Comparison of ENCODE assay signal across 1 cellular context in genomic region chr11:46918087-46918751, GRCh38.
A peak's percentile ranks its signal among the peaks of the same experiment; 100 is the strongest.
TF ChIP-seq lines count a peak whose summit lies in the region.

Gene LRP4, minus strand, starts transcription at chr11:46918550. Its CDS starts 171 bp downstream, at chr11:46918379.

TF ChIP-seq in GM12878, 131 proteins besides CTCF, POLR2A, EP300 and RAD21 (continued from another document):
- TF ChIP-seq, protein P1, sequence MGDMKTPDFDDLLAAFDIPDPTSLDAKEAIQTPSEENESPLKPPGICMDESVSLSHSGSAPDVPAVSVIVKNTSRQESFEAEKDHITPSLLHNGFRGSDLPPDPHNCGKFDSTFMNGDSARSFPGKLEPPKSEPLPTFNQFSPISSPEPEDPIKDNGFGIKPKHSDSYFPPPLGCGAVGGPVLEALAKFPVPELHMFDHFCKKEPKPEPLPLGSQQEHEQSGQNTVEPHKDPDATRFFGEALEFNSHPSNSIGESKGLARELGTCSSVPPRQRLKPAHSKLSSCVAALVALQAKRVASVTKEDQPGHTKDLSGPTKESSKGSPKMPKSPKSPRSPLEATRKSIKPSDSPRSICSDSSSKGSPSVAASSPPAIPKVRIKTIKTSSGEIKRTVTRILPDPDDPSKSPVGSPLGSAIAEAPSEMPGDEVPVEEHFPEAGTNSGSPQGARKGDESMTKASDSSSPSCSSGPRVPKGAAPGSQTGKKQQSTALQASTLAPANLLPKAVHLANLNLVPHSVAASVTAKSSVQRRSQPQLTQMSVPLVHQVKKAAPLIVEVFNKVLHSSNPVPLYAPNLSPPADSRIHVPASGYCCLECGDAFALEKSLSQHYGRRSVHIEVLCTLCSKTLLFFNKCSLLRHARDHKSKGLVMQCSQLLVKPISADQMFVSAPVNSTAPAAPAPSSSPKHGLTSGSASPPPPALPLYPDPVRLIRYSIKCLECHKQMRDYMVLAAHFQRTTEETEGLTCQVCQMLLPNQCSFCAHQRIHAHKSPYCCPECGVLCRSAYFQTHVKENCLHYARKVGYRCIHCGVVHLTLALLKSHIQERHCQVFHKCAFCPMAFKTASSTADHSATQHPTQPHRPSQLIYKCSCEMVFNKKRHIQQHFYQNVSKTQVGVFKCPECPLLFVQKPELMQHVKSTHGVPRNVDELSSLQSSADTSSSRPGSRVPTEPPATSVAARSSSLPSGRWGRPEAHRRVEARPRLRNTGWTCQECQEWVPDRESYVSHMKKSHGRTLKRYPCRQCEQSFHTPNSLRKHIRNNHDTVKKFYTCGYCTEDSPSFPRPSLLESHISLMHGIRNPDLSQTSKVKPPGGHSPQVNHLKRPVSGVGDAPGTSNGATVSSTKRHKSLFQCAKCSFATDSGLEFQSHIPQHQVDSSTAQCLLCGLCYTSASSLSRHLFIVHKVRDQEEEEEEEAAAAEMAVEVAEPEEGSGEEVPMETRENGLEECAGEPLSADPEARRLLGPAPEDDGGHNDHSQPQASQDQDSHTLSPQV (IDR thresholded peaks at IDR 0.05) = no peak
- peak; percentile 96 for TF ChIP-seq SUZ12 (IDR thresholded peaks at IDR 0.05; ENCODE audit: unreplicated experiment)
- peak; percentile 29; the same call in 1 of the 2 replicates for TF ChIP-seq IKZF1 (conservative IDR thresholded peaks at IDR 0.05)
- no peak for TF ChIP-seq USF2 (IDR thresholded peaks at IDR 0.05; ENCODE audit: borderline replicate concordance, low read depth, low read length)
- TF ChIP-seq LARP7 (IDR thresholded peaks at IDR 0.05) = peak; percentile 73; the same call in 1 of the 2 replicates
- TF ChIP-seq DPF2 (IDR thresholded peaks at IDR 0.05) = peak; percentile 44; the same call in 1 of the 2 replicates
TF ChIP-seq in GM12878: peak in this region for 5.
